In genomic region chr6:92468066-92468465, GRCh38 we compare ENCODE assay signal across 20 cellular contexts.
DNase-seq lines count a peak whose midpoint lies in the region; ATAC-seq and TF ChIP-seq lines count a peak whose summit lies in the region.
"Had no signal": no experiment of that assay in that cellular context is flagged by ENCODE, and none has a peak within 500 bp of the region (broad histone marks: within the 10 kb centered on the region; RNA-seq: fewer than 3 reads in every experiment).

No MANE protein-coding gene starts in this region.

- no peaks in the 10 kb centered on the region for H3K4me1 Mint-ChIP-seq in CD8-positive, alpha-beta T cell (ENCODE audit: low read depth)
- H3K4me1 Mint-ChIP-seq: B cell; CD8-positive, alpha-beta memory T cell had no signal

- POLR2A ChIA-PET in CD8-positive, alpha-beta T cell (lab: Charles Lee), result no interaction called here

- H3K4me1 ChIP-seq in CD8-positive, alpha-beta T cell (ENCODE audit: insufficient read depth, low read length), result no peaks in the 10 kb centered on the region
- H3K4me1 ChIP-seq: BLaER1 treated with 17β-estradiol and CSF1 and Interleukin-3, amounts not matched to agents 10 nM and 100 nM; HAP-1 had no signal

- no peak overlapping the region for H3K4me3 ChIP-seq in CD8-positive, alpha-beta T cell (ENCODE audit: low read depth, low read length)
- H3K4me3 ChIP-seq: BLaER1 treated with 17β-estradiol and CSF1 and Interleukin-3, amounts not matched to agents 10 nM and 100 nM; GM12878; GM23248; HAP-1; K562 had no signal

- H3K27me3 ChIP-seq in CD8-positive, alpha-beta T cell (ENCODE audit: insufficient read depth, low read length), result no peaks in the 10 kb centered on the region
- H3K27me3 ChIP-seq: BLaER1 treated with 17β-estradiol and CSF1 and Interleukin-3, amounts not matched to agents 10 nM and 100 nM had no signal

- H3K9me3 ChIP-seq in CD8-positive, alpha-beta T cell (ENCODE audit: low read length), result no peaks in the 10 kb centered on the region
- H3K9me3 ChIP-seq: HAP-1 had no signal

- no peak for TF ChIP-seq CTCF in CD8-positive, alpha-beta T cell (IDR thresholded peaks at IDR 0.05)

- no peak overlapping the region for H3K27ac ChIP-seq in CD8-positive, alpha-beta T cell (ENCODE audit: low read depth, low read length)
- H3K27ac ChIP-seq: BLaER1 treated with 17β-estradiol and CSF1 and Interleukin-3, amounts not matched to agents 10 nM and 100 nM; GM23248; HL-60 had no signal

- no peaks in the 10 kb centered on the region for H3K27me3 Mint-ChIP-seq in CD8-positive, alpha-beta T cell (ENCODE audit: low read depth)
- H3K27me3 Mint-ChIP-seq: B cell had no signal

- H3K9me3 Mint-ChIP-seq in CD8-positive, alpha-beta T cell, result peaks cover 19% of the 10 kb centered on the region

- H3K36me3 Mint-ChIP-seq in CD8-positive, alpha-beta T cell, result no peaks in the 10 kb centered on the region
- H3K36me3 Mint-ChIP-seq: CD8-positive, alpha-beta memory T cell had no signal

- DNase-seq in NCI-H226, result peak; percentile 25
- DNase-seq in amniotic epithelial cell (ENCODE audit: low read depth), result peak; percentile 57
- DNase-seq in myocyte (ENCODE audit: low read depth), result peak; percentile 22
- DNase-seq in AG08395 (ENCODE audit: low spot score), result no peak
- DNase-seq in CD8-positive, alpha-beta T cell, result no peak
- DNase-seq: CD8-positive, alpha-beta memory T cell; COR-L47; DMS 273 treated with DMSO at 0.1 percent for 48 hours; DMS53; DND-41; EL; GM23248; IMR-90 had no signal

- no peak for ATAC-seq in HG03469 (IDR thresholded peaks at IDR 0.05; ENCODE audit: unreplicated experiment)
- no peak for ATAC-seq in CD8-positive, alpha-beta T cell
- ATAC-seq: GM12878, K562 had no signal

- no peaks in the 10 kb centered on the region for H3K36me3 ChIP-seq in CD8-positive, alpha-beta T cell (ENCODE audit: insufficient read depth, low read length)
- H3K36me3 ChIP-seq: BLaER1 treated with 17β-estradiol and CSF1 and Interleukin-3, amounts not matched to agents 10 nM and 100 nM; HAP-1 had no signal

- intact Hi-C loops in CD8-positive, alpha-beta T cell (cut with DNase I, micrococcal nuclease), result no loop called here

- CTCF ChIA-PET in CD8-positive, alpha-beta T cell (lab: Charles Lee), result no interaction called here

- no peak overlapping the region for H3K27ac Mint-ChIP-seq in CD8-positive, alpha-beta T cell
- H3K27ac Mint-ChIP-seq: B cell; CD8-positive, alpha-beta memory T cell had no signal

- H3K4me3 Mint-ChIP-seq in CD8-positive, alpha-beta T cell, result no peak overlapping the region
- H3K4me3 Mint-ChIP-seq: B cell; CD8-positive, alpha-beta memory T cell had no signal

Comparison
In these comparisons a context has a peak if more than half of its experiments do, and no peak if none do; other contexts are left out.
1. DNase-seq: peak in NCI-H226 (single experiment), amniotic epithelial cell (single experiment) and myocyte (single experiment); none in AG08395 (single experiment) and CD8-positive, alpha-beta T cell (0 of 7).